21 cellular contexts compared by ENCODE assay signal in the genomic region with DNA sequence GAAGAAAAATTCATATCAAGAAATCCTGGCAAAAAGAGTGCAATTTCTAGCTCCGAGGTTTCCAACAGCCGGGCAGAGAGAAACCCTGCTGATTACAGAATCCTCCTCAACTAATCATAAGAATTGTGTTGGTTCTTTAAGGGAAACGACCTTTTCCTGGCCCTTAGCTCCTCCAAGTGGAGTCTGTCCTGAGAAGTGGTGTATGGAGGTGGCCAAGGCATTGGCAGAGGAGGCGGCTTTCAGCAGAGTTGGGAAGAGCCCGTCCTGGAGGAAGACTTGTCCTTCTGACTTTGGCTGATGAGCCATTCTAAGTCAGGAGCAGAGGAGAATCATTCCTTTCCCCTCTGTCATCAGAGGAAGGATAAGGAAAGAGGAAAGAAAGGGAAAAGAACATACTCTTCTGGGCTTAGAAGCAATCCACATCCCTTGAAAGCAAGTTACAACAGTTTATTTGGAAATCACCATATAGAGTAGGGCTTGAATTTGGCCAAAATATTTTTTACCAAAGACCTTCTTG. TPM values are rescaled to one million over a fixed set of nuclear protein-coding genes. Genes with fewer than 3 reads are reported as not detected.
"Had no signal": no experiment of that assay in that cellular context is flagged by ENCODE, and none has a peak within 500 bp of the region (broad histone marks: within the 10 kb centered on the region; RNA-seq: fewer than 3 reads in every experiment).

No MANE protein-coding gene starts in this region.

- H3K36me3 Mint-ChIP-seq: immature natural killer cell; naive thymus-derived CD4-positive, alpha-beta T cell had no signal

- H3K36me3 ChIP-seq: cardiac muscle cell, neutrophil, stomach, thoracic aorta had no signal

- H3K4me3 ChIP-seq: cardiac muscle cell, lung, stomach, thoracic aorta had no signal

- H3K4me3 Mint-ChIP-seq: activated naive CD8-positive, alpha-beta T cell treated with anti-CD3 and anti-CD28 coated beads, Interleukin-2, amount 50 U/mL, for 24 hours; activated T-helper 17 cell treated with anti-CD3 and anti-CD28 coated beads, Interleukin-2, amount 50 U/mL, for 72 hours; immature natural killer cell; naive thymus-derived CD4-positive, alpha-beta T cell had no signal

- ATAC-seq: activated naive CD8-positive, alpha-beta T cell treated with anti-CD3 and anti-CD28 coated beads, Interleukin-2, amount 50 U/mL, for 24 hours; activated T-helper 17 cell treated with anti-CD3 and anti-CD28 coated beads, Interleukin-2, amount 50 U/mL, for 72 hours; naive thymus-derived CD4-positive, alpha-beta T cell had no signal

- H3K9me3 ChIP-seq: neutrophil, stomach, thoracic aorta had no signal

- H3K27me3 ChIP-seq: cardiac muscle cell, stomach had no signal

- H2AFZ ChIP-seq: parathyroid adenoma had no signal

- H3K9ac ChIP-seq: parathyroid adenoma had no signal

- H3K9me3 Mint-ChIP-seq: activated naive CD8-positive, alpha-beta T cell treated with anti-CD3 and anti-CD28 coated beads, Interleukin-2, amount 50 U/mL, for 24 hours; activated T-helper 17 cell treated with anti-CD3 and anti-CD28 coated beads, Interleukin-2, amount 50 U/mL, for 72 hours; naive thymus-derived CD4-positive, alpha-beta T cell had no signal

- H3K27ac ChIP-seq: cardiac muscle cell, neutrophil, parathyroid adenoma, thoracic aorta had no signal

- H3K79me2 ChIP-seq: parathyroid adenoma had no signal

- H3K4me1 Mint-ChIP-seq: activated T-helper 17 cell treated with anti-CD3 and anti-CD28 coated beads, Interleukin-2, amount 50 U/mL, for 72 hours; immature natural killer cell; naive thymus-derived CD4-positive, alpha-beta T cell had no signal

- H3K4me1 ChIP-seq: parathyroid adenoma had no signal

- DNase-seq: activated CD4-positive, alpha-beta T cell treated with anti-CD3 and anti-CD28 coated beads for 1 hour; activated CD4-positive, alpha-beta T cell treated with anti-CD3 and anti-CD28 coated beads, Interleukin-2, amount 50 U/mL, for 4 hours; activated naive CD4-positive, alpha-beta T cell treated with Interleukin-2 at 50 U/mL for 16 hours; activated naive CD8-positive, alpha-beta T cell treated with anti-CD3 and anti-CD28 coated beads, Interleukin-2, amount 50 U/mL, for 24 hours; dorsolateral prefrontal cortex; immature natural killer cell; naive thymus-derived CD4-positive, alpha-beta T cell; stimulated activated CD4-positive, alpha-beta T cell treated with anti-CD3 and anti-CD28 coated beads, Interleukin-12 subunit alpha, Interleukin-12 subunit beta, amount 100 ng/mL, for 4 hours; stimulated activated CD4-positive, alpha-beta T cell treated with anti-CD3 and anti-CD28 coated beads, Interleukin-2, amount 100 ng/mL, for 24 hours; stomach; T-helper 1 cell; T1000 had no signal

- H3K27ac Mint-ChIP-seq: activated naive CD8-positive, alpha-beta T cell treated with anti-CD3 and anti-CD28 coated beads, Interleukin-2, amount 50 U/mL, for 24 hours; activated T-helper 17 cell treated with anti-CD3 and anti-CD28 coated beads, Interleukin-2, amount 50 U/mL, for 72 hours; immature natural killer cell; naive thymus-derived CD4-positive, alpha-beta T cell had no signal

RNA-seq across cellular contexts. Expression of a gene that starts 46.5 kb away (rescaled TPM):
- total RNA-seq: activated T-helper 17 cell treated with anti-CD3 and anti-CD28 coated beads, Interleukin-2, amount 50 U/mL, for 72 hours; cardiac muscle cell; dorsolateral prefrontal cortex; fibroblast of villous mesenchyme; naive thymus-derived CD4-positive, alpha-beta T cell; stomach; thoracic aorta; urinary bladder had no signal
- polyA plus RNA-seq: cardiac muscle cell; esophagus; immature natural killer cell; naive thymus-derived CD4-positive, alpha-beta T cell; urinary bladder had no signal
